ENCODE assay signal across 16 cellular contexts in genomic region chr12:131628341-131628740, GRCh38.
"Had no signal": no experiment of that assay in that cellular context is flagged by ENCODE, and none has a peak within 500 bp of the region (broad histone marks: within the 10 kb centered on the region; RNA-seq: fewer than 3 reads in every experiment).

No MANE protein-coding gene starts in this region.

- H3K4me1 ChIP-seq: body of pancreas, foreskin keratinocyte had no signal

- H3K27ac ChIP-seq: body of pancreas, foreskin keratinocyte, hepatocyte, tibial nerve had no signal

- H3K27me3 ChIP-seq: body of pancreas, foreskin keratinocyte had no signal

- H3K79me2 ChIP-seq: hepatocyte had no signal

- H3K9me3 Mint-ChIP-seq: mesothelial cell of epicardium had no signal

- H3K36me3 Mint-ChIP-seq: activated naive CD4-positive, alpha-beta T cell treated with anti-CD3 and anti-CD28 coated beads, Interleukin-2, amount 50 U/mL, for 72 hours; mesothelial cell of epicardium; T-cell had no signal

- H3K4me3 ChIP-seq: body of pancreas, hepatocyte, lung, tibial nerve had no signal

- H3K4me2 ChIP-seq: hepatocyte had no signal

- ATAC-seq: activated CD4-positive, CD25-positive, alpha-beta regulatory T cell treated with anti-CD3 and anti-CD28 coated beads, Interleukin-2, amount 50 U/mL, for 24 hours; activated naive CD4-positive, alpha-beta T cell treated with anti-CD3 and anti-CD28 coated beads, Interleukin-2, amount 50 U/mL, for 72 hours; body of pancreas; foreskin keratinocyte; left lobe of liver; stimulated activated naive CD8-positive, alpha-beta T cell treated with anti-CD3 and anti-CD28 coated beads, Interleukin-15, Interleukin-2, amounts not matched to agents 100 U/mL and 50 U/mL, for 24 hours had no signal

- H3K27ac Mint-ChIP-seq: mesothelial cell of epicardium had no signal

- H3K36me3 ChIP-seq: tibial nerve had no signal

- H3K4me3 Mint-ChIP-seq: mesothelial cell of epicardium had no signal

- H3K9me3 ChIP-seq: body of pancreas, tibial nerve had no signal

- DNase-seq: activated gamma-delta T cell; amniotic stem cell; body of pancreas; foreskin keratinocyte; retina; stimulated activated CD8-positive, alpha-beta memory T cell treated with anti-CD3 and anti-CD28 coated beads, Interleukin-4, amount 100 ng/mL, for 48 hours; stimulated activated naive CD8-positive, alpha-beta T cell treated with anti-CD3 and anti-CD28 coated beads, Interleukin-15, Interleukin-2, amounts not matched to agents 100 U/mL and 50 U/mL, for 24 hours; substantia nigra had no signal
